ENCODE assay signal across 21 cellular contexts in genomic region chr1:180672505-180672904, GRCh38.
"Had no signal": no experiment of that assay in that cellular context is flagged by ENCODE, and none has a peak within 500 bp of the region (broad histone marks: within the 10 kb centered on the region; RNA-seq: fewer than 3 reads in every experiment).

No MANE protein-coding gene starts in this region.

- H3K4me3 ChIP-seq: dorsolateral prefrontal cortex, left ventricle myocardium inferior, upper lobe of right lung had no signal

- H3K4me1 ChIP-seq: upper lobe of right lung had no signal

- H3K27me3 ChIP-seq: brain microvascular endothelial cell, dorsolateral prefrontal cortex, foreskin keratinocyte, upper lobe of right lung had no signal

- H3K27ac ChIP-seq: brain microvascular endothelial cell, dorsolateral prefrontal cortex, foreskin keratinocyte, left ventricle myocardium inferior, upper lobe of right lung had no signal

- H3K27ac Mint-ChIP-seq: activated CD4-positive, alpha-beta T cell treated with anti-CD3 and anti-CD28 coated beads, Interleukin-2, amount 10 ng/mL, durations not matched to agents 7 days and 5 days; activated CD8-positive, alpha-beta T cell treated with anti-CD3 and anti-CD28 coated beads, Interleukin-2, amount 10 ng/mL, durations not matched to agents 7 days and 5 days; activated naive CD4-positive, alpha-beta T cell treated with anti-CD3 and anti-CD28 coated beads for 36 hours; activated naive CD8-positive, alpha-beta T cell treated with anti-CD3 and anti-CD28 coated beads, Interleukin-2, amount 50 U/mL, for 24 hours; endodermal cell; nephron progenitor cell had no signal

- H3K36me3 ChIP-seq: brain microvascular endothelial cell, upper lobe of right lung had no signal

- ATAC-seq: activated CD4-positive, CD25-positive, alpha-beta regulatory T cell treated with anti-CD3 and anti-CD28 coated beads, Interleukin-2, amount 50 U/mL, for 24 hours; activated CD8-positive, alpha-beta T cell treated with anti-CD3 and anti-CD28 coated beads, Interleukin-2, amount 10 ng/mL, durations not matched to agents 7 days and 5 days; activated naive CD8-positive, alpha-beta T cell treated with anti-CD3 and anti-CD28 coated beads, Interleukin-2, amount 50 U/mL, for 24 hours; activated T-cell treated with anti-CD3 and anti-CD28 coated beads, Interleukin-2, amount 50 U/mL, for 4 hours; foreskin keratinocyte; upper lobe of right lung had no signal

- DNase-seq: activated CD4-positive, alpha-beta T cell treated with anti-CD3 and anti-CD28 coated beads, Interleukin-2, amount 10 ng/mL, durations not matched to agents 7 days and 5 days; activated CD8-positive, alpha-beta T cell treated with anti-CD3 and anti-CD28 coated beads, Interleukin-2, amount 10 ng/mL, durations not matched to agents 7 days and 5 days; activated naive CD4-positive, alpha-beta T cell treated with anti-CD3 and anti-CD28 coated beads for 36 hours; activated naive CD8-positive, alpha-beta T cell treated with anti-CD3 and anti-CD28 coated beads, Interleukin-2, amount 50 U/mL, for 24 hours; activated T-cell treated with anti-CD3 and anti-CD28 coated beads, Interleukin-2, amount 50 U/mL, for 4 hours; aorta; brain microvascular endothelial cell; central memory CD4-positive, alpha-beta T cell; dorsolateral prefrontal cortex; endodermal cell; glutamatergic neuron; hippocampal formation; left ventricle myocardium inferior; nephron progenitor cell; nucleus accumbens; posterior cingulate gyrus; retina; stimulated activated naive CD4-positive, alpha-beta T cell; upper lobe of right lung had no signal

- H3K4me3 Mint-ChIP-seq: activated CD4-positive, alpha-beta T cell treated with anti-CD3 and anti-CD28 coated beads, Interleukin-2, amount 10 ng/mL, durations not matched to agents 7 days and 5 days; activated CD8-positive, alpha-beta T cell treated with anti-CD3 and anti-CD28 coated beads, Interleukin-2, amount 10 ng/mL, durations not matched to agents 7 days and 5 days; activated naive CD4-positive, alpha-beta T cell treated with anti-CD3 and anti-CD28 coated beads for 36 hours; activated naive CD8-positive, alpha-beta T cell treated with anti-CD3 and anti-CD28 coated beads, Interleukin-2, amount 50 U/mL, for 24 hours; activated T-cell treated with anti-CD3 and anti-CD28 coated beads, Interleukin-2, amount 50 U/mL, for 4 hours; endodermal cell; nephron progenitor cell had no signal

- H3K4me1 Mint-ChIP-seq: nephron progenitor cell had no signal

- H3K27me3 Mint-ChIP-seq: activated CD4-positive, alpha-beta T cell treated with anti-CD3 and anti-CD28 coated beads, Interleukin-2, amount 10 ng/mL, durations not matched to agents 7 days and 5 days; activated naive CD8-positive, alpha-beta T cell treated with anti-CD3 and anti-CD28 coated beads, Interleukin-2, amount 50 U/mL, for 24 hours had no signal

- H3K9me3 ChIP-seq: upper lobe of right lung had no signal
